ENCODE assay signal across 8 cellular contexts in genomic region chr2:101124684-101125366, GRCh38. TPM values are rescaled to one million over a fixed set of nuclear protein-coding genes. Genes with fewer than 3 reads are reported as not detected.
A peak's percentile ranks its signal among the peaks of the same experiment; 100 is the strongest.
DNase-seq lines count a peak whose midpoint lies in the region; ATAC-seq lines count a peak whose summit lies in the region.

No MANE protein-coding gene starts in this region.

- no peaks in the 10 kb centered on the region for H3K27me3 ChIP-seq in skeletal muscle tissue (ENCODE audit: control insufficient read depth in 3 of 3, insufficient read depth in 3 of 3, low read length in 3 of 3)

- ATAC-seq in GM19397 (IDR thresholded peaks at IDR 0.05; ENCODE audit: unreplicated experiment) (no peak), GM21367 (IDR thresholded peaks at IDR 0.05; ENCODE audit: unreplicated experiment) (no peak)

- DNase-seq in GOT3 (lab: John Stamatoyannopoulos, UW) (peak; percentile 43), astrocyte of the hippocampus (ENCODE audit: low read depth, low spot score) (peak; percentile 68), hepatic stellate cell (ENCODE audit: low spot score) (peak; percentile 82), MV-4-11 (lab: John Stamatoyannopoulos, UW) (no peak)
- no peak for DNase-seq in stimulated activated CD4-positive, alpha-beta T cell treated with anti-CD3 and anti-CD28 coated beads, Interleukin-1b, Interleukin-23, amount 100 ng/mL, for 48 hours

- H3K4me1 ChIP-seq in skeletal muscle tissue (ENCODE audit: control insufficient read depth in 3 of 3, insufficient read depth in 3 of 3, low read length in 3 of 3), result peaks cover 57 to 66% (median 65%) of the 10 kb centered on the region in 3 donors

- peak overlapping the region; percentile 23 to 58 (median 51) for H3K9ac ChIP-seq in skeletal muscle tissue (ENCODE audit: low read depth in 1 of 3, low read length in 3 of 3)

- peak overlapping the region; percentile 27 to 55 (median 43) for H3K4me3 ChIP-seq in skeletal muscle tissue (ENCODE audit: low read length in 3 of 3)

- peak overlapping the region; percentile 70 for H3K27ac ChIP-seq in skeletal muscle tissue (ENCODE audit: low read depth, low read length)

- H3K9me3 ChIP-seq in skeletal muscle tissue (ENCODE audit: control insufficient read depth in 3 of 3, low read length in 3 of 3), result no peaks in the 10 kb centered on the region

- no peaks in the 10 kb centered on the region for H3K36me3 ChIP-seq in skeletal muscle tissue (ENCODE audit: control insufficient read depth in 3 of 3, insufficient read depth in 3 of 3, low read length in 3 of 3)

RNA-seq across cellular contexts. Expression of gene TBC1D8, which starts 26.4 kb away (rescaled TPM):
- total RNA-seq in skeletal muscle tissue, result 16.2 TPM

Comparison
In these comparisons a context has a peak if more than half of its experiments do, and no peak if none do; other contexts are left out.
1. DNase-seq: peak in GOT3 (single experiment), astrocyte of the hippocampus (single experiment) and hepatic stellate cell (single experiment); none in stimulated activated CD4-positive, alpha-beta T cell treated with anti-CD3 and anti-CD28 coated beads, Interleukin-1b, Interleukin-23, amount 100 ng/mL, for 48 hours (single experiment) and MV-4-11 (single experiment).